Comparison of ENCODE assay signal across 1 cellular context in the genomic region with DNA sequence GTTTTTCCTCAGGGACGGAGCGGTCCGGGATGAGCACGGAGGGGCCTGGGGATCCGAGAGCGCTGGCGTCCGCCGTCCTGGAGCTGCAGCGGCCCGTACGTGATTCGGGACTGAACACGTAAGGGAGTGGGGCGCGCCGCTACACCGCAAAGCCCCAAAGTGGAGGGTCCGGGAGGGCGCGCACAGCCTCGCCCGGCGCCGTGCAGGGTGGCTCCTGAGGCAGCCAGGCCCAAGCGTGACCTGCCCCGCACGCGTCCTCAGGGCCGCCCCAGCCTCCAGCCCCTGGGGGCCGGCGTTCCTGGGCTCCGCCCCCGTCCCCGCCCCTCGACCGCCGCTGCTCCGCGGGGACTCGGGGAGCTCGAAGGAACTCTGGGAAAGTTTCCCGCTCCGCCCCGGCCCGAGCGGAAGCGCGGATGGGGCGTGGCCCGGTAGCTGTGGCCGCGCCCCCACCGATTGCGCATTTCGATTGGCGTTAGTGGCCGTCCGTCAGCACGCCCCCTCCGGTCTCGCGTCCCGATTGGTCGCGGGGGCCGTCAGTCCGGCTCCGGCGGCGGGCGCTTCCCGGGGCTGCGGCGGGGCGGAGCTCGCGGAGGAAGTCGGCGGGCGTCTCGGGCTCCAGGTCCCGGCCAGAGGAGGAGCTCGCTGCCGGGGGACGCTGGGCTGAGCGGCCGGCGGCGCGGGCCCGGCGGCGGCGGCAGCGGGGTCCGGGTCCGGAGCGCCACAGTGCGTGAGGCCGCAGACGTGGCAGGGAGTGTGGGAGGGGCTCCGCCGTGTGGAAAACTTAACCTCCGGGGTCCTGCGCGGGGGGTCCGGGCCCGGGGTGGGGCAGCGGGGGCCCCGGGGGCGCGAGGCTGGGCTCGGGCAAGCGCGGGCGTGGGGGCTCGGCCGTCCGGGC.
TF ChIP-seq lines count a peak whose summit lies in the region.

Gene ANKRD16 (minus strand): TSS at position 270 of the 895 bp plus-strand sequence. CDS start 539 bp downstream, outside the sequence.
Gene FBH1 (plus strand): TSS at position 620 of the 895 bp plus-strand sequence. CDS start 103 bp downstream, at position 723.

TF ChIP-seq in HepG2, 621 proteins besides CTCF, POLR2A, EP300 and RAD21 (continued from another document and continues in another):
- no peak; the same call in none of the 2 replicates for TF ChIP-seq ZNF607 (CRISPR knock-in tag; IDR thresholded peaks at IDR 0.05; ENCODE audit: borderline replicate concordance)
- TF ChIP-seq ZNF383 (CRISPR knock-in tag; IDR thresholded peaks at IDR 0.05; ENCODE audit: borderline replicate concordance) = no peak; the same call in 1 of the 2 replicates
- peak; percentile 62; the same call in 1 of the 2 replicates for TF ChIP-seq SRY (CRISPR knock-in tag; IDR thresholded peaks at IDR 0.05)
- TF ChIP-seq IKZF1 (IDR thresholded peaks at IDR 0.05) = no peak
- TF ChIP-seq AGO1 (IDR thresholded peaks at IDR 0.05; ENCODE audit: low read depth, low read length, poor library complexity, severe bottlenecking) = no peak
- no peak for TF ChIP-seq ZFP36L1 (CRISPR knock-in tag; IDR thresholded peaks at IDR 0.05)
- no peak for TF ChIP-seq NR2F2 (IDR thresholded peaks at IDR 0.05; ENCODE audit: borderline replicate concordance, low read depth)
- peak; percentile 91 for TF ChIP-seq TMF1 (CRISPR knock-in tag; IDR thresholded peaks at IDR 0.05; ENCODE audit: low read depth)
- TF ChIP-seq JARID2 (CRISPR knock-in tag; IDR thresholded peaks at IDR 0.05; ENCODE audit: insufficient replicate concordance) = no peak
- TF ChIP-seq ZNF382 (CRISPR knock-in tag; IDR thresholded peaks at IDR 0.05; ENCODE audit: borderline replicate concordance) = no peak
- TF ChIP-seq ZNF326 (CRISPR knock-in tag; IDR thresholded peaks at IDR 0.05; ENCODE audit: borderline replicate concordance) = no peak
- TF ChIP-seq HNRNPL (IDR thresholded peaks at IDR 0.05; ENCODE audit: low read depth, low read length) = no peak
- TF ChIP-seq NFIB (CRISPR knock-in tag; IDR thresholded peaks at IDR 0.05; ENCODE audit: borderline replicate concordance) = no peak
- no peak for TF ChIP-seq ZNF510 (CRISPR knock-in tag; IDR thresholded peaks at IDR 0.05; ENCODE audit: low read depth)
- no peak for TF ChIP-seq ATF5 (CRISPR knock-in tag; IDR thresholded peaks at IDR 0.05; ENCODE audit: low read depth)
- TF ChIP-seq ZNF282 (IDR thresholded peaks at IDR 0.05; ENCODE audit: partially characterized antibody) = no peak
- peak; percentile 94 for TF ChIP-seq POLR2G (IDR thresholded peaks at IDR 0.05; ENCODE audit: low read depth, low read length)
- TF ChIP-seq SRF (IDR thresholded peaks at IDR 0.05; ENCODE audit: low read depth, low read length) = no peak
- 0 out of 2 replicates have a peak, but pooled peaks have one; percentile 24 for TF ChIP-seq ZNF431 (CRISPR knock-in tag; IDR thresholded peaks at IDR 0.05; ENCODE audit: borderline replicate concordance, low read depth)
- TF ChIP-seq, protein P1, sequence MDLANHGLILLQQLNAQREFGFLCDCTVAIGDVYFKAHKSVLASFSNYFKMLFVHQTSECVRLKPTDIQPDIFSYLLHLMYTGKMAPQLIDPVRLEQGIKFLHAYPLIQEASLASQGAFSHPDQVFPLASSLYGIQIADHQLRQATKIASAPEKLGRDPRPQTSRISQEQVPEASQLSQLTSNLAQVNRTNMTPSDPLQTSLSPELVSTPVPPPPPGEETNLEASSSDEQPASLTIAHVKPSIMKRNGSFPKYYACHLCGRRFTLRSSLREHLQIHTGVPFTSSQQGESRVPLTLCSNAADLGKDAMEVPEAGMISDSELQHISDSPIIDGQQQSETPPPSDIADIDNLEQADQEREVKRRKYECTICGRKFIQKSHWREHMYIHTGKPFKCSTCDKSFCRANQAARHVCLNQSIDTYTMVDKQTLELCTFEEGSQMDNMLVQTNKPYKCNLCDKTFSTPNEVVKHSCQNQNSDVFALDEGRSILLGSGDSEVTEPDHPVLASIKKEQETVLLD (CRISPR knock-in tag; IDR thresholded peaks at IDR 0.05; ENCODE audit: low read depth) = peak; percentile 99
- TF ChIP-seq ZNF230 (CRISPR knock-in tag; IDR thresholded peaks at IDR 0.05) = no peak
- no peak for TF ChIP-seq ZMYM3 (CRISPR knock-in tag; IDR thresholded peaks at IDR 0.05)
- no peak for TF ChIP-seq TBL1XR1 (IDR thresholded peaks at IDR 0.05; ENCODE audit: borderline replicate concordance, low read length, partially characterized antibody)
- peak; percentile 88 for TF ChIP-seq ZNF225 (CRISPR knock-in tag; IDR thresholded peaks at IDR 0.05)
- TF ChIP-seq, protein P2, sequence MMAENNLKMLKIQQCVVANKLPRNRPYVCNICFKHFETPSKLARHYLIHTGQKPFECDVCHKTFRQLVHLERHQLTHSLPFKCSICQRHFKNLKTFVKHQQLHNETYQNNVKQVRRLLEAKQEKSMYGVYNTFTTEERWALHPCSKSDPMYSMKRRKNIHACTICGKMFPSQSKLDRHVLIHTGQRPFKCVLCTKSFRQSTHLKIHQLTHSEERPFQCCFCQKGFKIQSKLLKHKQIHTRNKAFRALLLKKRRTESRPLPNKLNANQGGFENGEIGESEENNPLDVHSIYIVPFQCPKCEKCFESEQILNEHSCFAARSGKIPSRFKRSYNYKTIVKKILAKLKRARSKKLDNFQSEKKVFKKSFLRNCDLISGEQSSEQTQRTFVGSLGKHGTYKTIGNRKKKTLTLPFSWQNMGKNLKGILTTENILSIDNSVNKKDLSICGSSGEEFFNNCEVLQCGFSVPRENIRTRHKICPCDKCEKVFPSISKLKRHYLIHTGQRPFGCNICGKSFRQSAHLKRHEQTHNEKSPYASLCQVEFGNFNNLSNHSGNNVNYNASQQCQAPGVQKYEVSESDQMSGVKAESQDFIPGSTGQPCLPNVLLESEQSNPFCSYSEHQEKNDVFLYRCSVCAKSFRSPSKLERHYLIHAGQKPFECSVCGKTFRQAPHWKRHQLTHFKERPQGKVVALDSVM (CRISPR knock-in tag; IDR thresholded peaks at IDR 0.05) = peak; percentile 54
- TF ChIP-seq ZNF460 (CRISPR knock-in tag; IDR thresholded peaks at IDR 0.05; ENCODE audit: borderline replicate concordance) = no peak; the same call in 1 of the 2 replicates
- TF ChIP-seq FOXM1 (CRISPR knock-in tag; IDR thresholded peaks at IDR 0.05) = no peak
- TF ChIP-seq NR2C2 (CRISPR knock-in tag; IDR thresholded peaks at IDR 0.05; ENCODE audit: borderline replicate concordance) = peak; percentile 75; the same call in 1 of the 2 replicates
- TF ChIP-seq ZNF570 (CRISPR knock-in tag; IDR thresholded peaks at IDR 0.05; ENCODE audit: borderline replicate concordance) = no peak
- TF ChIP-seq RAD51 (IDR thresholded peaks at IDR 0.05; ENCODE audit: borderline replicate concordance) = no peak
- TF ChIP-seq SP140L (CRISPR knock-in tag; IDR thresholded peaks at IDR 0.05; ENCODE audit: borderline replicate concordance) = no peak
- TF ChIP-seq FOXJ3 (CRISPR knock-in tag; IDR thresholded peaks at IDR 0.05; ENCODE audit: borderline replicate concordance) = no peak
- TF ChIP-seq UBTF (CRISPR knock-in tag; IDR thresholded peaks at IDR 0.05) = peak; percentile 71
- no peak for TF ChIP-seq ZFP62 (CRISPR knock-in tag; IDR thresholded peaks at IDR 0.05)
- peak; percentile 82; the same call in 1 of the 2 replicates for TF ChIP-seq ZNF670 (CRISPR knock-in tag; IDR thresholded peaks at IDR 0.05; ENCODE audit: borderline replicate concordance)
- TF ChIP-seq SMAD9 (CRISPR knock-in tag; IDR thresholded peaks at IDR 0.05) = no peak
- no peak; the same call in 1 of the 2 replicates for TF ChIP-seq NAIF1 (CRISPR knock-in tag; IDR thresholded peaks at IDR 0.05; ENCODE audit: borderline replicate concordance)
- no peak for TF ChIP-seq MIER3 (CRISPR knock-in tag; IDR thresholded peaks at IDR 0.05; ENCODE audit: borderline replicate concordance)
- TF ChIP-seq, protein P3, sequence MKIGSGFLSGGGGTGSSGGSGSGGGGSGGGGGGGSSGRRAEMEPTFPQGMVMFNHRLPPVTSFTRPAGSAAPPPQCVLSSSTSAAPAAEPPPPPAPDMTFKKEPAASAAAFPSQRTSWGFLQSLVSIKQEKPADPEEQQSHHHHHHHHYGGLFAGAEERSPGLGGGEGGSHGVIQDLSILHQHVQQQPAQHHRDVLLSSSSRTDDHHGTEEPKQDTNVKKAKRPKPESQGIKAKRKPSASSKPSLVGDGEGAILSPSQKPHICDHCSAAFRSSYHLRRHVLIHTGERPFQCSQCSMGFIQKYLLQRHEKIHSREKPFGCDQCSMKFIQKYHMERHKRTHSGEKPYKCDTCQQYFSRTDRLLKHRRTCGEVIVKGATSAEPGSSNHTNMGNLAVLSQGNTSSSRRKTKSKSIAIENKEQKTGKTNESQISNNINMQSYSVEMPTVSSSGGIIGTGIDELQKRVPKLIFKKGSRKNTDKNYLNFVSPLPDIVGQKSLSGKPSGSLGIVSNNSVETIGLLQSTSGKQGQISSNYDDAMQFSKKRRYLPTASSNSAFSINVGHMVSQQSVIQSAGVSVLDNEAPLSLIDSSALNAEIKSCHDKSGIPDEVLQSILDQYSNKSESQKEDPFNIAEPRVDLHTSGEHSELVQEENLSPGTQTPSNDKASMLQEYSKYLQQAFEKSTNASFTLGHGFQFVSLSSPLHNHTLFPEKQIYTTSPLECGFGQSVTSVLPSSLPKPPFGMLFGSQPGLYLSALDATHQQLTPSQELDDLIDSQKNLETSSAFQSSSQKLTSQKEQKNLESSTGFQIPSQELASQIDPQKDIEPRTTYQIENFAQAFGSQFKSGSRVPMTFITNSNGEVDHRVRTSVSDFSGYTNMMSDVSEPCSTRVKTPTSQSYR (CRISPR knock-in tag; IDR thresholded peaks at IDR 0.05; ENCODE audit: borderline replicate concordance) = no peak
- no peak for TF ChIP-seq MAFK (conservative IDR thresholded peaks at IDR 0.05 in 1 of 2, IDR thresholded peaks at IDR 0.05 in 1 of 2; ENCODE audit: low read length in 2 of 2)
- no peak for TF ChIP-seq ZNF841 (CRISPR knock-in tag; IDR thresholded peaks at IDR 0.05; ENCODE audit: borderline replicate concordance)
- no peak; the same call in 1 of the 2 replicates for TF ChIP-seq TOE1 (CRISPR knock-in tag; IDR thresholded peaks at IDR 0.05)
- no peak for TF ChIP-seq PAF1 (CRISPR knock-in tag; IDR thresholded peaks at IDR 0.05)
- no peak for TF ChIP-seq IKZF4 (CRISPR knock-in tag; IDR thresholded peaks at IDR 0.05; ENCODE audit: borderline replicate concordance, low read depth, not compliant biosample characterization)
- no peak; the same call in 1 of the 2 replicates for TF ChIP-seq ZNF773 (CRISPR knock-in tag; IDR thresholded peaks at IDR 0.05; ENCODE audit: borderline replicate concordance)
- TF ChIP-seq ZNF761 (CRISPR knock-in tag; conservative IDR thresholded peaks at IDR 0.05) = no peak; the same call in 1 of the 2 replicates
- TF ChIP-seq MTA1 (CRISPR knock-in tag; IDR thresholded peaks at IDR 0.05; ENCODE audit: borderline replicate concordance) = no peak
- no peak for TF ChIP-seq HNRNPH1 (optimal IDR thresholded peaks at IDR 0.05; ENCODE audit: low read depth, low read length)
- TF ChIP-seq CEBPB (IDR thresholded peaks at IDR 0.05; ENCODE audit: borderline replicate concordance, low read depth, low read length) = no peak
- TF ChIP-seq, protein P4, sequence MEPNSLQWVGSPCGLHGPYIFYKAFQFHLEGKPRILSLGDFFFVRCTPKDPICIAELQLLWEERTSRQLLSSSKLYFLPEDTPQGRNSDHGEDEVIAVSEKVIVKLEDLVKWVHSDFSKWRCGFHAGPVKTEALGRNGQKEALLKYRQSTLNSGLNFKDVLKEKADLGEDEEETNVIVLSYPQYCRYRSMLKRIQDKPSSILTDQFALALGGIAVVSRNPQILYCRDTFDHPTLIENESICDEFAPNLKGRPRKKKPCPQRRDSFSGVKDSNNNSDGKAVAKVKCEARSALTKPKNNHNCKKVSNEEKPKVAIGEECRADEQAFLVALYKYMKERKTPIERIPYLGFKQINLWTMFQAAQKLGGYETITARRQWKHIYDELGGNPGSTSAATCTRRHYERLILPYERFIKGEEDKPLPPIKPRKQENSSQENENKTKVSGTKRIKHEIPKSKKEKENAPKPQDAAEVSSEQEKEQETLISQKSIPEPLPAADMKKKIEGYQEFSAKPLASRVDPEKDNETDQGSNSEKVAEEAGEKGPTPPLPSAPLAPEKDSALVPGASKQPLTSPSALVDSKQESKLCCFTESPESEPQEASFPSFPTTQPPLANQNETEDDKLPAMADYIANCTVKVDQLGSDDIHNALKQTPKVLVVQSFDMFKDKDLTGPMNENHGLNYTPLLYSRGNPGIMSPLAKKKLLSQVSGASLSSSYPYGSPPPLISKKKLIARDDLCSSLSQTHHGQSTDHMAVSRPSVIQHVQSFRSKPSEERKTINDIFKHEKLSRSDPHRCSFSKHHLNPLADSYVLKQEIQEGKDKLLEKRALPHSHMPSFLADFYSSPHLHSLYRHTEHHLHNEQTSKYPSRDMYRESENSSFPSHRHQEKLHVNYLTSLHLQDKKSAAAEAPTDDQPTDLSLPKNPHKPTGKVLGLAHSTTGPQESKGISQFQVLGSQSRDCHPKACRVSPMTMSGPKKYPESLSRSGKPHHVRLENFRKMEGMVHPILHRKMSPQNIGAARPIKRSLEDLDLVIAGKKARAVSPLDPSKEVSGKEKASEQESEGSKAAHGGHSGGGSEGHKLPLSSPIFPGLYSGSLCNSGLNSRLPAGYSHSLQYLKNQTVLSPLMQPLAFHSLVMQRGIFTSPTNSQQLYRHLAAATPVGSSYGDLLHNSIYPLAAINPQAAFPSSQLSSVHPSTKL (CRISPR knock-in tag; IDR thresholded peaks at IDR 0.05) = peak; percentile 55
- TF ChIP-seq HES4 (CRISPR knock-in tag; IDR thresholded peaks at IDR 0.05; ENCODE audit: borderline replicate concordance) = peak; percentile 79
